Comparison of ENCODE assay signal across 8 cellular contexts in the genomic region with DNA sequence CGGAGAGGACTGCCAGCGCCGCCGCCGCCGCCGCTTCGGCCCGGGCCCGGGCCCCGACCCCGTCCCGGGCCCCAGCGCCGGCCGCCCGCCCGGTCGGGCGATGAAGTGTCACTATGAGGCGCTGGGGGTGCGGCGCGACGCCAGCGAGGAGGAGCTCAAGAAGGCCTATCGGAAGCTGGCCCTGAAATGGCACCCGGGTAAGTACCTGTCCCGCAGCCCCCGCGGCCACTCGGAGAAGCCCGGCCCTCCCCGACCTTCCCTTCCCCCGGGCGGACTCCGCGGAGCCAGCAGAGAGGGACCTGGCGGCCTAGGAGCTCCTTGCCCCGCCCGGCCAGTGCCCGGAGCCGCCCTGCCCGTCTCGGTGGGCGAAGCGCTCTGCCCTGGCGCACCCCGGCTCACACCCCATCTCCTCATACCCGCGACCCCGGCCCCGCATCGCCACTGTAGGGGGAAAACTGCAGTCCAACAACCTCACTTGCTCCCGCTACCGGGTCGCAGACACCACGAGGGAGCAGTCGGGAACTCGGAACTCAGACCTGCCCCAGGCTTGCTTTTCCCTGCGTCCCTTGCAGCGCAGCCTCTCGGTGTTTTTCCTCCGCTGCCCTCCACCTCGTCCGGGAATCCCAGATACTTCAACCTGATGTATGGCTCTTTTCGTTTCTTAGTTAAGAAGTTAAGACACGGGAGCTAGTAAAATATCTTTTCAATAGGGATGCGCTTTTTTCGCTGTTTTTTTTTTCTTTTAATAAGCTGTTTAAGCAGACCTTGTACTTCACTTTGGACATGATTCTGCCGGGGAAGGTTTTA. TPM values are rescaled to one million over a fixed set of nuclear protein-coding genes. Genes with fewer than 3 reads are reported as not detected.
DNase-seq lines count a peak whose midpoint lies in the region; ATAC-seq and TF ChIP-seq lines count a peak whose summit lies in the region.

No MANE protein-coding gene starts in this region.

- BruUV-seq in mammary epithelial cell (replicated peaks; lab: Mats Ljungman, UMichigan), result no TSS peak

- H3K79me2 ChIP-seq in mammary epithelial cell (ENCODE audit: insufficient read depth, low read length), result peaks cover 74% of the 10 kb centered on the region

- peak overlapping the region; percentile 91 for H3K4me3 ChIP-seq in AG04449 (ENCODE audit: low read depth, low read length)
- peak overlapping the region; percentile 87 for H3K4me3 ChIP-seq in WI38 (ENCODE audit: low read depth, low read length)
- H3K4me3 ChIP-seq in mammary epithelial cell (replicated peaks in 1 of 3; ENCODE audit: insufficient read depth in 1 of 3, low read depth in 2 of 3, low read length in 3 of 3), result peak overlapping the region; percentile 73 to 93 (median 83)

- DNase-seq in AG04449 (ENCODE audit: low read depth, low spot score), result no peak
- DNase-seq in NCI-H2196 treated with DMSO at 0.1 percent for 48 hours (lab: John Stamatoyannopoulos, UW; ENCODE audit: unreplicated experiment), result peak; percentile 79
- peak; percentile 81 for DNase-seq in mammary epithelial cell
- peak; percentile 67 for DNase-seq in inferior parietal cortex (ENCODE audit: extremely low spot score)
- peak; percentile 49 to 62 for DNase-seq in stimulated activated CD4-positive, alpha-beta T cell treated with anti-CD3 and anti-CD28 coated beads, Interleukin-12 subunit alpha, Interleukin-12 subunit beta, amount 100 ng/mL, for 24 hours (ENCODE audit: low read depth in 2 of 2)

- TF ChIP-seq CTCF in AG04449 (IDR thresholded peaks at IDR 0.05; ENCODE audit: insufficient read depth, low read length, missing control alignments), result no peak
- TF ChIP-seq CTCF in WI38 (IDR thresholded peaks at IDR 0.05; ENCODE audit: low read depth, low read length), result no peak
- no peak for TF ChIP-seq CTCF in mammary epithelial cell (conservative IDR thresholded peaks at IDR 0.05 in 1 of 2, IDR thresholded peaks at IDR 0.05 in 1 of 2; ENCODE audit: extremely low read depth in 1 of 2, insufficient read depth in 1 of 2, low read depth in 1 of 2, low read length in 2 of 2)

- intact Hi-C loops in mammary epithelial cell (cut with micrococcal nuclease), result no loop called here

- peak overlapping the region; percentile 86 for H2AFZ ChIP-seq in mammary epithelial cell (ENCODE audit: low read depth, low read length)

- in situ Hi-C loops in mammary epithelial cell (cut with MboI; ENCODE audit: low sequenced_read_pairs in 2 of 2), result no loop called here

- H4K20me1 ChIP-seq in mammary epithelial cell (ENCODE audit: insufficient read depth, low read length), result no peaks in the 10 kb centered on the region

- peaks cover 13% of the 10 kb centered on the region for H3K4me1 ChIP-seq in mammary epithelial cell (ENCODE audit: insufficient read depth, low read length)

- peak overlapping the region; percentile 91 for H3K9ac ChIP-seq in mammary epithelial cell (ENCODE audit: insufficient read depth, low read length)

- peak overlapping the region; percentile 85 for H3K4me2 ChIP-seq in mammary epithelial cell (ENCODE audit: insufficient read depth, low read depth, low read length)

- H3K36me3 ChIP-seq in mammary epithelial cell (ENCODE audit: insufficient read depth, low read length), result peaks cover 21% of the 10 kb centered on the region

- POLR2A ChIA-PET in AG04449 (lab: Yijun Ruan, JAX), result interaction anchor here (0.7 to 2.1 kb wide), 6 partner anchors 9 to 107 kb away, joined by 3 to 8 read pairs (median 3); partner anchors contain the start of genes BRIX1 and RAD1

- no peaks in the 10 kb centered on the region for H3K27me3 ChIP-seq in mammary epithelial cell (ENCODE audit: insufficient read depth, low read length)

- CTCF ChIA-PET in AG04449 (lab: Yijun Ruan, JAX) (interaction anchor here (0.9 to 2.5 kb wide), 6 partner anchors 9 to 444 kb away, joined by 3 to 15 read pairs (median 3); partner anchors contain the start of genes BRIX1 and RAD1), mammary epithelial cell (lab: Charles Lee; ENCODE audit: low non-redundant PET) (interaction anchor here (0.7 to 0.8 kb wide), 2 partner anchors 12 to 995 kb away, joined by 3 to 6 read pairs; no protein-coding TSS in a partner anchor)

- H3K27ac ChIP-seq in mammary epithelial cell (ENCODE audit: insufficient read depth, low read depth, low read length), result peak overlapping the region; percentile 86

- ATAC-seq in GM18868 (IDR thresholded peaks at IDR 0.05; ENCODE audit: unreplicated experiment) (peak; percentile 79), HG03095 (IDR thresholded peaks at IDR 0.05; ENCODE audit: unreplicated experiment) (peak; percentile 67)

- WGBS in mammary epithelial cell (ENCODE audit: low coverage, missing lambda C conversion rate), result 2% methylated on average over 17 of the region's 71 CpGs

- no peaks in the 10 kb centered on the region for H3K9me3 ChIP-seq in mammary epithelial cell (replicated peaks; ENCODE audit: insufficient read depth, low read length)

- dilution Hi-C loops in mammary epithelial cell (cut with HindIII; ENCODE audit: low sequenced_read_pairs), result no loop called here

RNA-seq across cellular contexts. Expression of gene DNAJC21, which starts 0.6 kb away (rescaled TPM):
- total RNA-seq in mammary epithelial cell, result 10 to 100 TPM; 23.2 to 53.0 TPM
- 20.1 TPM for polyA plus RNA-seq in mammary epithelial cell
- 29.3 TPM for polyA minus RNA-seq in mammary epithelial cell

RNA-seq across cellular contexts. Expression of gene BRIX1, which starts 14.4 kb away (rescaled TPM):
- total RNA-seq in mammary epithelial cell, result 10 to 100 TPM; 20.8 to 39.8 TPM
- 22.4 TPM for polyA plus RNA-seq in mammary epithelial cell
- polyA minus RNA-seq in mammary epithelial cell, result 16.5 TPM

RNA-seq across cellular contexts. Expression of gene RAD1, which starts 14.6 kb away (rescaled TPM):
- 10 to 100 TPM; 25.0 to 25.7 TPM for total RNA-seq in mammary epithelial cell
- polyA plus RNA-seq in mammary epithelial cell, result 17.7 TPM
- 9.2 TPM for polyA minus RNA-seq in mammary epithelial cell
